Comparison of ENCODE assay signal across 8 cellular contexts in the genomic region with DNA sequence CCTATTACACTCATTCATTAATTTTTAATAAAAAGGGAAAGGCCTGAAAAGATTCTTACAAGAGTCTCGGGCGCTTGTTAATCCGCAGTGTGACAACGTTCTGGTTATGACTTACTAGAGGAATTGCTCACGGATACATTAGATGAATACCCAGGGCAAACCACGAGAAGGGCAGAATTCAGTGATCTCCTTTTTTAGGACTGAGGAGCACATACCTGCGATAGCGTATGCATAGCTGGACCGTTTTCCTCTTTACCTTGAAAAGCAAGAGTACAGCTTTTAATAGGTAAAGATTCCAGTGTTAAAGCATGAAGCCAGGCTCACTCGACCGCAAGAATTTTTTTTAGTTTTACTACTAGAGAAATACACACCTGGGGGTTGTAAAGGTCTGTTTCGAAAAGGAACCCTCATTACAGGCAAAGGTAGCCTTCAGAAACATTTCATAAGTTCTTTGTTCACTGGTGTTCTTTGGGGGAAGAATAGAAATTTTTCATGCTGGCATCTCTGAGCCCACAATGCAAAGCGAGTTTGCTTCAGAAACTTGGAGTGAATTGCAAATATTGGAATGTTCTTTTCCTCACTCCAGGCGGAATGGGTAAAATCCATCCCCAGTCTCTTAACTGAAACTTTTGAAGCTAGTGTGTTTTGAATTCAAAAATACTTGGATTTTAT. TPM values are rescaled to one million over a fixed set of nuclear protein-coding genes. Genes with fewer than 3 reads are reported as not detected.
DNase-seq lines count a peak whose midpoint lies in the region; ATAC-seq and TF ChIP-seq lines count a peak whose summit lies in the region.

No MANE protein-coding gene starts in this region.

- H3K23ac ChIP-seq in IMR-90 (ENCODE audit: low read depth, low read length): peak overlapping the region; percentile 96

- no peaks in the 10 kb centered on the region for H3K9me3 Mint-ChIP-seq in memory B cell

- peak overlapping the region; percentile 99 for H3K4me2 ChIP-seq in IMR-90 (ENCODE audit: low read depth, low read length)

- H3K79me1 ChIP-seq in IMR-90 (ENCODE audit: low read depth in 1 of 2, low read length in 2 of 2): peaks cover 10 to 31% of the 10 kb centered on the region in 2 experiments

- H4K5ac ChIP-seq in IMR-90 (ENCODE audit: low read depth, low read length): peak overlapping the region; percentile 97

- H2AK5ac ChIP-seq in IMR-90 (ENCODE audit: low read depth, low read length): peak overlapping the region; percentile 97

- H3K4me1 Mint-ChIP-seq in memory B cell: peaks cover 24% of the 10 kb centered on the region

- peak overlapping the region; percentile 27 for H2BK120ac ChIP-seq in IMR-90 (ENCODE audit: low read depth, low read length)

- H2AK9ac ChIP-seq in IMR-90 (replicated peaks; ENCODE audit: low read depth, low read length, poor library complexity): peak overlapping the region; percentile 94

- H3K27me3 ChIP-seq in BE2C (no peaks in the 10 kb centered on the region), IMR-90 (ENCODE audit: control insufficient read depth, insufficient read depth, low read length) (no peaks in the 10 kb centered on the region), breast epithelium (no peaks in the 10 kb centered on the region), vagina (no peaks in the 10 kb centered on the region)

- peak overlapping the region; percentile 96 for H3K56ac ChIP-seq in IMR-90 (ENCODE audit: extremely low read depth, insufficient read depth, low read length)

- H2AFZ ChIP-seq in IMR-90 (replicated peaks; ENCODE audit: low read length, poor library complexity): peak overlapping the region; percentile 100

- in situ Hi-C loops in IMR-90 (cut with MboI; ENCODE audit: low sequenced_read_pairs): no loop called here

- no peaks in the 10 kb centered on the region for H3K27me3 Mint-ChIP-seq in memory B cell

- H3K4me1 ChIP-seq in BE2C (peaks cover 7% of the 10 kb centered on the region), IMR-90 (ENCODE audit: control insufficient read depth, insufficient read depth, low read length) (no peaks in the 10 kb centered on the region), breast epithelium (peaks cover 0 to 9% of the 10 kb centered on the region in 2 donors), vagina (peaks cover 55% of the 10 kb centered on the region)

- peaks cover 7% of the 10 kb centered on the region for H3K36me3 Mint-ChIP-seq in memory B cell

- H3K18ac ChIP-seq in IMR-90 (ENCODE audit: low read depth, low read length): peak overlapping the region; percentile 85

- no TSS peak for BruUV-seq in IMR-90 (replicated peaks; lab: Mats Ljungman, UMichigan)

- H2BK15ac ChIP-seq in IMR-90 (ENCODE audit: low read depth, low read length): peak overlapping the region; percentile 86; the same call in 2 of the 3 replicates

- peak overlapping the region; percentile 97 to 99 for H4K8ac ChIP-seq in IMR-90 (ENCODE audit: low read depth in 2 of 2, low read length in 2 of 2)

- peak overlapping the region; percentile 98 for H3K27ac Mint-ChIP-seq in memory B cell

- no peak for TF ChIP-seq POLR2A in IMR-90 (IDR thresholded peaks at IDR 0.05; ENCODE audit: low read depth, low read length)
- TF ChIP-seq POLR2A in breast epithelium (IDR thresholded peaks at IDR 0.05): no peak
- TF ChIP-seq POLR2A in vagina (IDR thresholded peaks at IDR 0.05): no peak

- H3K4me3 ChIP-seq in BE2C (ENCODE audit: low read depth, low read length) (peak overlapping the region; percentile 93), IMR-90 (ENCODE audit: insufficient read depth, low read depth, low read length) (peak overlapping the region; percentile 79), breast epithelium (peak overlapping the region; percentile 92 to 96 (median 96)), vagina (peak overlapping the region; percentile 85 to 97)

- no peak for TF ChIP-seq RAD21 in IMR-90 (IDR thresholded peaks at IDR 0.05; ENCODE audit: low read length)

- CTCF ChIA-PET in IMR-90 (lab: Yijun Ruan, JAX): interaction anchor here (1.4 to 1.5 kb wide), 2 partner anchors 10 to 50 kb away, joined by 3 to 11 read pairs; no protein-coding TSS in a partner anchor

- no peak for TF ChIP-seq CTCF in BE2C (IDR thresholded peaks at IDR 0.05; ENCODE audit: low read depth, low read length)
- TF ChIP-seq CTCF in IMR-90 (conservative IDR thresholded peaks at IDR 0.05; ENCODE audit: low read depth, low read length): no peak
- no peak for TF ChIP-seq CTCF in breast epithelium (IDR thresholded peaks at IDR 0.05)
- no peak for TF ChIP-seq CTCF in vagina (IDR thresholded peaks at IDR 0.05)

- H4K20me1 ChIP-seq in IMR-90 (ENCODE audit: insufficient read depth, low read length): peaks cover 52% of the 10 kb centered on the region

- dilution Hi-C loops in IMR-90 (cut with HindIII; ENCODE audit: low sequenced_read_pairs, unreplicated experiment): no loop called here

- peak overlapping the region; percentile 96 for H4K91ac ChIP-seq in IMR-90 (ENCODE audit: insufficient read depth, low read depth, low read length)

- POLR2A ChIA-PET in IMR-90 (lab: Charles Lee; ENCODE audit: unreplicated experiment): interaction anchor here (0.5 kb wide), 1 partner anchor 19 kb away, joined by 3 read pairs; no protein-coding TSS in a partner anchor

- H2BK20ac ChIP-seq in IMR-90 (ENCODE audit: low read depth, low read length): no peak overlapping the region

- ATAC-seq in GM18868 (IDR thresholded peaks at IDR 0.05; ENCODE audit: unreplicated experiment) (peak; percentile 5), IMR-90 (ENCODE audit: low read depth) (peak; percentile 0; the same call in 1 of the 2 replicates), memory B cell (ENCODE audit: low read depth) (peak; percentile 1)

- no peak for DNase-seq in BE2C
- DNase-seq in IMR-90: peak; percentile 31
- no peak for DNase-seq in breast epithelium (ENCODE audit: low spot score in 2 of 2)
- no peak for DNase-seq in memory B cell (ENCODE audit: low spot score in 2 of 2)
- no peak for DNase-seq in vagina (ENCODE audit: extremely low spot score in 2 of 2)
- DNase-seq in GF-D8 (lab: John Stamatoyannopoulos, UW): no peak
- no peak for DNase-seq in activated CD4-positive, alpha-beta T cell treated with anti-CD3 and anti-CD28 coated beads, Interleukin-2, amount 50 U/mL, for 48 hours

- H3K9me1 ChIP-seq in IMR-90 (ENCODE audit: insufficient read depth, low read length): no peaks in the 10 kb centered on the region

- WGBS in IMR-90 (ENCODE audit: extremely low coverage in 2 of 2, insufficient read length in 1 of 2), 2 experiments: 0% methylated on average over 2 of the region's 14 CpGs; no CpG with 5 or more reads in 1 of the 2 experiments

- peak overlapping the region; percentile 90 for H3K4me3 Mint-ChIP-seq in memory B cell

- H3K14ac ChIP-seq in IMR-90 (replicated peaks; ENCODE audit: low read depth, low read length): peak overlapping the region; percentile 95

- H3K36me3 ChIP-seq in BE2C (peaks cover 26% of the 10 kb centered on the region), IMR-90 (ENCODE audit: control insufficient read depth, insufficient read depth, low read length) (peaks cover 5% of the 10 kb centered on the region; the same call in 1 of the 2 replicates), breast epithelium (no peaks in the 10 kb centered on the region), vagina (peaks cover 0 to 3% of the 10 kb centered on the region in 2 donors)

- peak overlapping the region; percentile 92 for H2BK5ac ChIP-seq in IMR-90 (ENCODE audit: low read depth, low read length, poor library complexity, severe bottlenecking)

- H3K27ac ChIP-seq in IMR-90 (ENCODE audit: insufficient read depth, low read length): peak overlapping the region; percentile 95
- H3K27ac ChIP-seq in breast epithelium: peak overlapping the region; percentile 99 to 100
- peak overlapping the region; percentile 99 for H3K27ac ChIP-seq in vagina

- intact Hi-C loops in IMR-90 (cut with micrococcal nuclease): no loop called here
- intact Hi-C loops in breast epithelium (cut with DNase I; ENCODE audit: low total_unique reads): no loop called here
- intact Hi-C loops in vagina (cut with DNase I): loop anchor here (1.0 to 10.0 kb wide), 2 partner anchors 39 to 72 kb away; partner anchors contain the start of gene LGALS3

- H3K4ac ChIP-seq in IMR-90 (ENCODE audit: low read depth, low read length): peak overlapping the region; percentile 92

- H3K9me3 ChIP-seq in BE2C (no peaks in the 10 kb centered on the region), IMR-90 (ENCODE audit: control insufficient read depth, insufficient read depth, low read length) (no peaks in the 10 kb centered on the region), breast epithelium (no peaks in the 10 kb centered on the region), vagina (no peaks in the 10 kb centered on the region)

- H3K9ac ChIP-seq in IMR-90 (ENCODE audit: low read depth, low read length): peak overlapping the region; percentile 100

TF ChIP-seq in IMR-90, 13 proteins besides CTCF, POLR2A, EP300 and RAD21:
- TF ChIP-seq FOS (IDR thresholded peaks at IDR 0.05; ENCODE audit: low read depth, low read length): no peak
- TF ChIP-seq MXI1 (IDR thresholded peaks at IDR 0.05; ENCODE audit: borderline replicate concordance, low read depth, low read length): no peak
- TF ChIP-seq NFE2L2 (IDR thresholded peaks at IDR 0.05; ENCODE audit: low read depth, low read length): no peak
TF ChIP-seq in IMR-90: peak in this region for 0.

RNA-seq across cellular contexts. Expression of gene MAPK1IP1L, which starts 0.9 kb away (rescaled TPM):
- polyA plus RNA-seq in BE2C (2012; ENCODE audit: insufficient read depth, insufficient read length, low read depth): 146 TPM
- total RNA-seq in IMR-90 (2012; rRNA removed) (37.2 and 44.8 TPM in 2 replicates), breast epithelium (10 to 100 TPM; 37.7 to 60.4 (median 39.4) TPM), vagina (39.3 TPM)
- 168 and 201 TPM in 2 replicates for polyA plus RNA-seq in IMR-90 (2012; rRNA removed)
- 131 and 180 TPM in 2 replicates for polyA plus RNA-seq in IMR-90 (2012; cell fraction: cytosol; rRNA removed)
- 51.1 and 80.0 TPM in 2 replicates for polyA plus RNA-seq in IMR-90 (2012; cell fraction: nucleus; rRNA removed; ENCODE audit: low replicate concordance)

RNA-seq across cellular contexts. Expression of gene SOCS4, which starts 25.4 kb away (rescaled TPM):
- 22.7 TPM for polyA plus RNA-seq in BE2C (2012; ENCODE audit: insufficient read depth, insufficient read length, low read depth)
- total RNA-seq in IMR-90 (2012; rRNA removed) (12.7 and 21.7 TPM in 2 replicates), breast epithelium (10 to 100 TPM; 16.0 to 23.3 (median 16.3) TPM), vagina (10.6 TPM)
- 3.3 and 4.6 TPM in 2 replicates for polyA plus RNA-seq in IMR-90 (2012; rRNA removed)
- 0.64 and 0.76 TPM in 2 replicates for polyA plus RNA-seq in IMR-90 (2012; cell fraction: cytosol; rRNA removed)
- polyA plus RNA-seq in IMR-90 (2012; cell fraction: nucleus; rRNA removed; ENCODE audit: low replicate concordance): 0.88 and 4.1 TPM in 2 replicates

RNA-seq across cellular contexts. Expression of gene WDHD1, which starts 25.5 kb away (rescaled TPM):
- polyA plus RNA-seq in BE2C (2012; ENCODE audit: insufficient read depth, insufficient read length, low read depth): 1.9 TPM
- total RNA-seq in IMR-90 (2012; rRNA removed) (13.1 and 17.5 TPM in 2 replicates), breast epithelium (1 to 10 TPM; 1.8 to 3.5 (median 2.3) TPM), vagina (3.2 TPM)
- 3.7 and 4.4 TPM in 2 replicates for polyA plus RNA-seq in IMR-90 (2012; rRNA removed)
- polyA plus RNA-seq in IMR-90 (2012; cell fraction: cytosol; rRNA removed): 0.48 and 0.61 TPM in 2 replicates
- polyA plus RNA-seq in IMR-90 (2012; cell fraction: nucleus; rRNA removed; ENCODE audit: low replicate concordance): 0.27 and 1.9 TPM in 2 replicates
